ENCODE assay signal across 8 cellular contexts in the genomic region with DNA sequence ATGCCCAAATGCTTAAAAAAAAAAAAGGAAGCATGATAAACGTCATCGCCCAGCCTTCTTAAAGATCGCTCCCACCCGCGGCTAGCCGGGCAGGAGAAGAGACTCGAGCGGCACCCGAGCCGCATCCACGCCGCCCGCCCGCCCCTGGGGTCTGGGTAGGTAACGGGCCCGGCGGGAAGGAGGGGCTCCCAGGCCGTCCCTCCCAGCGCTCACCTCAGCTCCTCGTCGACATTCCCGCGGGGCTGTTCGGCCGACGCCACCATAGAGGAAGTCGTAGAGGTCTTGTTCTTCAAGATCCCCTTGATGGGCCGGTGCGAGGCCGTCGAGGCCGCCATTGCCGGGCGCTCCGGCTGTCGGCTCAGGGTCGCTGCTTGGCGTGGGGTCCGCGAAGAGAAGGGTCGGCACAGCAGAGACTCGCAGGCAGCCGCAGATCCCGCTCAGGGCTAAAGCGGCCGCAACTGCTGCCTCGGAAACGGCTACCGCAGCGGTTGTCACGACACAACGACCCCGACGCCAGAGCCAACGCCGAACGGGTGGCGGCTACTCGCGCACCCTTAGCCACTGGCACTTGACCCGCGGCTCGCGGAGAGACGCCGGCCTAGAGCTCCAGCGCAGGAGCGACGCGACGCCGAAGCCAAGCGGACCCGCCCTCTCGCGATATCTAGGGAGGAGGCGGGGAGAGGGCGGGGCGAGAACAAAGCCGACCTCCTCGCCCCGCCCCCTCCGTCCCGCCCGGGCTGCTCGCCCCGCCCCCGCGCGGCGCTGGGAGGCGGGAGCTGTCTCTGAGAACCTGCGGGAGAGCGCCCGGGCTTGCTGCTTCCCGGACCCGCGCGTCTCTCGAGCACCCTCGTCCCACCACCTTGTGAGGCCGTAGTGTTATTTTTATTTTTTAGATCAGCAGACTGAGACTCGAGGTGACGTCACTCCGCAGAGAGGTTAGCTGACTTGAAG. TPM values are rescaled to one million over a fixed set of nuclear protein-coding genes. Genes with fewer than 3 reads are reported as not detected.
DNase-seq lines count a peak whose midpoint lies in the region; ATAC-seq and FAIRE-seq lines count a peak whose summit lies in the region.

Gene PPP1R2 (minus strand): TSS at position 635 of the 951 bp plus-strand sequence. CDS start 300 bp downstream, at position 335.

- H3K27me3 ChIP-seq in endocrine pancreas (ENCODE audit: control insufficient read depth, insufficient read depth, low read length): no peaks in the 10 kb centered on the region

- 1% methylated on average over 73 to 77 of the region's 105 CpGs for WGBS in mesodermal cell (ENCODE audit: insufficient coverage in 2 of 2), 2 experiments

- no peaks in the 10 kb centered on the region for H3K9me3 ChIP-seq in endocrine pancreas (ENCODE audit: control insufficient read depth, low read length)
- H3K9me3 ChIP-seq in mesodermal cell (ENCODE audit: control insufficient read depth, low read length): no peaks in the 10 kb centered on the region

- peaks cover 7% of the 10 kb centered on the region for H3K4me1 ChIP-seq in endocrine pancreas (ENCODE audit: control insufficient read depth, insufficient read depth, low read length)
- H3K4me1 ChIP-seq in mesodermal cell (ENCODE audit: control insufficient read depth, insufficient read depth, low read length, poor library complexity, severe bottlenecking): peaks cover 4% of the 10 kb centered on the region

- H3K9ac ChIP-seq in endocrine pancreas (ENCODE audit: control insufficient read depth, insufficient read depth, low read length): peak within 1 kb of the TSS; percentile 95

- peak; percentile 95 for DNase-seq in COLO829 (ENCODE audit: low spot score)
- DNase-seq in HTR-8/SVneo (ENCODE audit: insufficient read length, low spot score): peak; percentile 91
- peak; percentile 82 for DNase-seq in NOMO-1 treated with DMSO at 0.1 percent for 48 hours (lab: John Stamatoyannopoulos, UW; ENCODE audit: unreplicated experiment)
- DNase-seq in activated CD8-positive, alpha-beta memory T cell treated with anti-CD3 and anti-CD28 coated beads, Interleukin-2, amount 50 U/mL, for 1 hour (ENCODE audit: extremely low read depth): peak; percentile 80
- peak; percentile 85 for DNase-seq in stimulated activated CD8-positive, alpha-beta memory T cell treated with anti-CD3 and anti-CD28 coated beads, Interleukin-15, amount 100 ng/mL, for 24 hours (ENCODE audit: low read depth)

- no peaks in the 10 kb centered on the region for H3K36me3 ChIP-seq in endocrine pancreas (ENCODE audit: control insufficient read depth, insufficient read depth, low read length)
- H3K36me3 ChIP-seq in mesodermal cell (ENCODE audit: control insufficient read depth, insufficient read depth, low read length): peaks cover 4% of the 10 kb centered on the region

- H3K27ac ChIP-seq in mesodermal cell (ENCODE audit: low read depth, low read length, severe bottlenecking): peak within 1 kb of the TSS; percentile 80

- ATAC-seq in GM21367 (IDR thresholded peaks at IDR 0.05; ENCODE audit: unreplicated experiment): peak; percentile 61

- H3K4me3 ChIP-seq in endocrine pancreas (ENCODE audit: control insufficient read depth, insufficient read depth, low read length) (peak within 1 kb of the TSS; percentile 98), mesodermal cell (ENCODE audit: extremely low read depth, insufficient read depth, low read length, poor library complexity, severe bottlenecking) (peak within 1 kb of the TSS; percentile 80)

- FAIRE-seq in HTR-8/SVneo (lab: Jason Lieb, UNC): peak; percentile 72

RNA-seq across cellular contexts. Expression of gene PPP1R2, which starts in this region (rescaled TPM):
- 39.4 TPM for polyA plus RNA-seq in mesodermal cell (2013, experiment 1 of 2)
- 37.7 TPM for polyA plus RNA-seq in mesodermal cell (2013, experiment 2 of 2)

Comparison
In these comparisons a context has a peak if more than half of its experiments do, and no peak if none do; other contexts are left out.
1. Peak in every context shown above with its lines: DNase-seq, ATAC-seq, H3K4me3 ChIP-seq and H3K27ac ChIP-seq.